Comparison of ENCODE assay signal across 7 cellular contexts in genomic region chr4:182938213-182938645, GRCh38. TPM values are rescaled to one million over a fixed set of nuclear protein-coding genes. Genes with fewer than 3 reads are reported as not detected.
DNase-seq lines count a peak whose midpoint lies in the region; TF ChIP-seq lines count a peak whose summit lies in the region.

No MANE protein-coding gene starts in this region.

- no peak overlapping the region for H3K4me3 ChIP-seq in GM12875 (ENCODE audit: low read depth, low read length)
- H3K4me3 ChIP-seq in MG63 = no peak overlapping the region

- DNase-seq in HCEC 1CT (peak; percentile 33), MG63 (peak; percentile 61), T-helper 2 cell (peak; percentile 21 to 58 (median 42)), anterior cingulate cortex (lab: John Stamatoyannopoulos, UW) (peak in 50 of 58 donors; percentile 2 to 65 (median 28)), hypothalamus (lab: John Stamatoyannopoulos, UW) (peak in 44 of 51 donors; percentile 2 to 71 (median 32))
- DNase-seq in stimulated activated CD4-positive, alpha-beta T cell treated with anti-CD3 and anti-CD28 coated beads, Interleukin-12 subunit alpha, Interleukin-12 subunit beta, amount 100 ng/mL, for 24 hours (ENCODE audit: low read depth in 2 of 2) = peak; percentile 40 to 69

- TF ChIP-seq CTCF in GM12875 (IDR thresholded peaks at IDR 0.05; ENCODE audit: borderline replicate concordance, insufficient read depth, low read depth, low read length) = peak; percentile 94

- no peaks in the 10 kb centered on the region for H3K27me3 ChIP-seq in MG63

- H3K36me3 ChIP-seq in MG63 = no peaks in the 10 kb centered on the region

- no peaks in the 10 kb centered on the region for H3K9me3 ChIP-seq in MG63

RNA-seq across cellular contexts. Expression of gene DCTD, which starts 21.0 kb away (rescaled TPM):
- total RNA-seq in MG63 (2014; rRNA removed; shearing (Covaris generic); ENCODE audit: low replicate concordance) = 119 and 137 TPM in 2 replicates
